ENCODE assay signal across 9 cellular contexts in the genomic region with DNA sequence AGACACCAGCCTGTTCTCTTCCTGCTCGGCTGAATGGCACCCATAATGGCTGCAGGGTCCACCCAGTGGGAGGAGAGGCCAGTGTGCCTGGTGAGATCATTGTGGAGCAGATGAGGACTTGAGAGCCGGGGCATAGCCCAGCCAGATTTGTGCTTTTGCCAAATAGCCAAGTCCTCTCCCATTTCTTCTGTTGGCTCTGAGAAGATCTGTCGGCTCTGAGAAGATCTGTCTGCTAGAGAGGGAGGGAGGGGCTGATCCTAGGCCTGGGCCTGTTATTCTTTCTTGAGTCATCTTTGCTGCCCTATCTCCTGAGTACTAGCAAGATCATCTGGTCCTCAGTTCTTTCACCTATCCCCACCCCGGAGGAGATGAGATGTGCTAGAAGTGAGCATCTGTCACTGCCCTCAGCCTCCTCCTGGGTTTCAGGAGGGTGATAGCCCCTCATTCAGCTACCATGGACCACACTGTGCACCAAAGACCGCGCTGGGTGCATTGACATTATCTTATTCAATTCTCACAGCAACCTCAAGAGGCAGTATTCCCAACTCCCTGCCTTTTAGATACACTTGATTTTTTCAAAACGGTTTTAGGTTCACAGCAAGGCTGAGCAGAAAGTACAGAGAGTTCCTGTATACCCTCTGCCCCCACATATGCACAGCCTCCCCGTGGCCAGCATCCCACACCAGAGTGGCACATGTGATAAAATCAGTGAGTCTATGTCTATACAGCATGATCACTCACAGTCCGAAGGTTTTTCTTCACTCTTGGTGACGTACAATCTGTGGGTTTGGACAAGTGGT.
DNase-seq lines count a peak whose midpoint lies in the region; ATAC-seq and TF ChIP-seq lines count a peak whose summit lies in the region.
"Had no signal": no experiment of that assay in that cellular context is flagged by ENCODE, and none has a peak within 500 bp of the region (broad histone marks: within the 10 kb centered on the region; RNA-seq: fewer than 3 reads in every experiment).

No MANE protein-coding gene starts in this region.

- H3K18ac ChIP-seq in neuronal stem cell (ENCODE audit: low read length), result no peak overlapping the region

- peaks cover 0 to 2% of the 10 kb centered on the region in 2 donors for H3K4me1 ChIP-seq in neuronal stem cell (ENCODE audit: control insufficient read depth in 2 of 2, insufficient read depth in 1 of 2, low read depth in 1 of 2, low read length in 2 of 2)

- WGBS in neuronal stem cell (ENCODE audit: extremely low coverage in 2 of 2, insufficient read length in 2 of 2, insufficient replicate concordance in 1 of 2), 2 donors, result no CpG with 5 or more reads among the region's 10 CpGs

- DNase-seq in GM06990 (ENCODE audit: extremely low read depth, insufficient read length), result no peak
- peak; percentile 5 for DNase-seq in NCI-H526 treated with DMSO at 0.1 percent for 48 hours (lab: John Stamatoyannopoulos, UW)
- DNase-seq in ecto neural progenitor cell (ENCODE audit: low spot score), result peak; percentile 32
- DNase-seq in neuronal stem cell (ENCODE audit: low spot score), result no peak
- DNase-seq in SW480 (ENCODE audit: low spot score), result no peak
- no peak for DNase-seq in hippocampal formation (lab: John Stamatoyannopoulos, UW)
- no peak for DNase-seq in left colon
- DNase-seq: immature natural killer cell had no signal

- no peak overlapping the region for H2BK12ac ChIP-seq in neuronal stem cell (ENCODE audit: low read length)

- H3K4me3 ChIP-seq in GM06990 (replicated peaks; ENCODE audit: low read depth, low read length), result no peak overlapping the region
- no peak overlapping the region for H3K4me3 ChIP-seq in neuronal stem cell (ENCODE audit: low read length in 2 of 2)

- no peak overlapping the region for H2BK120ac ChIP-seq in neuronal stem cell (ENCODE audit: low read depth, low read length)

- H2AFZ ChIP-seq in neuronal stem cell (ENCODE audit: low read length), result no peak overlapping the region

- H3K14ac ChIP-seq in neuronal stem cell (ENCODE audit: low read length), result no peak overlapping the region

- H3K23ac ChIP-seq in neuronal stem cell (ENCODE audit: low read depth, low read length, poor library complexity), result no peak overlapping the region

- H3K79me1 ChIP-seq in neuronal stem cell (ENCODE audit: low read depth, low read length), result no peaks in the 10 kb centered on the region

- H3K4me2 ChIP-seq in neuronal stem cell (ENCODE audit: insufficient read depth, low read length, poor library complexity, severe bottlenecking), result no peak overlapping the region

- no peak overlapping the region for H3K4ac ChIP-seq in neuronal stem cell (ENCODE audit: low read length)

- no peaks in the 10 kb centered on the region for H3K36me3 ChIP-seq in GM06990 (ENCODE audit: control insufficient read depth, insufficient read depth, low read length)
- H3K36me3 ChIP-seq in neuronal stem cell (replicated peaks in 1 of 2; ENCODE audit: control insufficient read depth in 2 of 2, insufficient read depth in 2 of 2, low read length in 2 of 2), result no peaks in the 10 kb centered on the region

- no peak overlapping the region for H4K8ac ChIP-seq in neuronal stem cell (ENCODE audit: low read depth, low read length)

- no peak overlapping the region for H4K91ac ChIP-seq in neuronal stem cell (ENCODE audit: low read depth, low read length, poor library complexity)

- H2AK5ac ChIP-seq in neuronal stem cell (ENCODE audit: low read depth, low read length), result peak overlapping the region; percentile 53

- TF ChIP-seq CTCF in GM06990 (IDR thresholded peaks at IDR 0.05; ENCODE audit: insufficient read depth, low read length, poor library complexity, severe bottlenecking), result peak; percentile 56

- H2BK5ac ChIP-seq in neuronal stem cell (ENCODE audit: low read length), result no peak overlapping the region

- ATAC-seq in left colon, result no peak
- no peak for ATAC-seq in HG02759 (IDR thresholded peaks at IDR 0.05; ENCODE audit: unreplicated experiment)

- intact Hi-C loops in left colon (cut with DNase I, micrococcal nuclease), result loop anchor here in 1 of 2 donors (5.0 kb wide), 2 partner anchors 501 to 546 kb away; no protein-coding TSS in a partner anchor

- no peak overlapping the region for H2BK15ac ChIP-seq in neuronal stem cell (ENCODE audit: low read length)

- H3K27me3 ChIP-seq in GM06990 (replicated peaks; ENCODE audit: control insufficient read depth, insufficient read depth, low read length) (no peaks in the 10 kb centered on the region; the same call in 1 of the 2 replicates), neuronal stem cell (ENCODE audit: control insufficient read depth in 3 of 3, insufficient read depth in 3 of 3, low read depth in 1 of 3, low read length in 3 of 3) (no peaks in the 10 kb centered on the region)

- H3K9ac ChIP-seq in neuronal stem cell (ENCODE audit: low read depth, low read length, poor library complexity), result no peak overlapping the region

- no peak overlapping the region for H3K27ac ChIP-seq in neuronal stem cell (replicated peaks; ENCODE audit: low read length)

- no peaks in the 10 kb centered on the region for H3K9me3 ChIP-seq in neuronal stem cell (replicated peaks in 1 of 2; ENCODE audit: control insufficient read depth in 2 of 2, insufficient read depth in 1 of 2, low read depth in 1 of 2, low read length in 2 of 2)

Comparison
In these comparisons a context has a peak if more than half of its experiments do, and no peak if none do; other contexts are left out.
1. DNase-seq: peak in NCI-H526 treated with DMSO at 0.1 percent for 48 hours (single experiment) and ecto neural progenitor cell (single experiment); none in GM06990 (single experiment), neuronal stem cell (single experiment), SW480 (single experiment), hippocampal formation (0 of 2) and left colon (0 of 2).